20 cellular contexts compared by ENCODE assay signal in genomic region chr10:6236349-6237188, GRCh38. TPM values are rescaled to one million over a fixed set of nuclear protein-coding genes. Genes with fewer than 3 reads are reported as not detected.
DNase-seq lines count a peak whose midpoint lies in the region; ATAC-seq and TF ChIP-seq lines count a peak whose summit lies in the region.
"Had no signal": no experiment of that assay in that cellular context is flagged by ENCODE, and none has a peak within 500 bp of the region (broad histone marks: within the 10 kb centered on the region; RNA-seq: fewer than 3 reads in every experiment).

No MANE protein-coding gene starts in this region.

- H3K27me3 ChIP-seq in ascending aorta (no peaks in the 10 kb centered on the region), mammary epithelial cell (ENCODE audit: insufficient read depth, low read length) (no peaks in the 10 kb centered on the region)
- H3K27me3 ChIP-seq: heart left ventricle, tibial nerve had no signal

- H4K20me1 ChIP-seq in mammary epithelial cell (ENCODE audit: insufficient read depth, low read length) = no peaks in the 10 kb centered on the region

- H3K27ac ChIP-seq in ascending aorta (peak overlapping the region in 1 of 2 donors; percentile 14), mammary epithelial cell (ENCODE audit: insufficient read depth, low read depth, low read length) (no peak overlapping the region)
- H3K27ac ChIP-seq: heart left ventricle, KMS-11, tibial nerve had no signal

- 75% methylated on average over 27 of the region's 37 CpGs for WGBS in mammary epithelial cell (ENCODE audit: low coverage, missing lambda C conversion rate)

- CTCF ChIA-PET in mammary epithelial cell (lab: Charles Lee; ENCODE audit: low non-redundant PET) = no interaction called here

- H3K9ac ChIP-seq in mammary epithelial cell (ENCODE audit: insufficient read depth, low read length) = no peak overlapping the region
- H3K9ac ChIP-seq: KMS-11 had no signal

- H3K36me3 ChIP-seq in ascending aorta (peaks cover 42 to 56% of the 10 kb centered on the region in 2 donors), mammary epithelial cell (ENCODE audit: insufficient read depth, low read length) (peaks cover 12% of the 10 kb centered on the region)

- H3K9me3 Mint-ChIP-seq in T-helper 2 cell treated with Interferon-gamma antibody and Interleukin-4, amounts not matched to agents 5 μg/mL and 100 μg/mL, for 36 hours = peaks cover 4% of the 10 kb centered on the region
- H3K9me3 Mint-ChIP-seq in CD14-positive monocyte (no peaks in the 10 kb centered on the region), brain (peaks cover 0 to 9% (median 3%) of the 10 kb centered on the region in 5 experiments), osteocyte (ENCODE audit: unreplicated experiment) (no peaks in the 10 kb centered on the region)

- BruUV-seq in mammary epithelial cell (replicated peaks; lab: Mats Ljungman, UMichigan) = no TSS peak

- peaks cover 19% of the 10 kb centered on the region for H3K4me1 Mint-ChIP-seq in T-helper 2 cell treated with Interferon-gamma antibody and Interleukin-4, amounts not matched to agents 5 μg/mL and 100 μg/mL, for 36 hours (ENCODE audit: low read depth)
- H3K4me1 Mint-ChIP-seq in CD14-positive monocyte (peaks cover 18% of the 10 kb centered on the region), brain (no peaks in the 10 kb centered on the region), osteocyte (ENCODE audit: unreplicated experiment) (peaks cover 35% of the 10 kb centered on the region)

- TF ChIP-seq CTCF in CD14-positive monocyte (IDR thresholded peaks at IDR 0.05) = no peak
- no peak for TF ChIP-seq CTCF in brain (conservative IDR thresholded peaks at IDR 0.05)
- TF ChIP-seq CTCF in osteocyte (IDR thresholded peaks at IDR 0.05) = no peak
- TF ChIP-seq CTCF in ascending aorta (IDR thresholded peaks at IDR 0.05) = no peak
- TF ChIP-seq CTCF in mammary epithelial cell (conservative IDR thresholded peaks at IDR 0.05 in 1 of 2, IDR thresholded peaks at IDR 0.05 in 1 of 2; ENCODE audit: extremely low read depth in 1 of 2, insufficient read depth in 1 of 2, low read depth in 1 of 2, low read length in 2 of 2) = no peak

- no peaks in the 10 kb centered on the region for H3K27me3 Mint-ChIP-seq in T-helper 2 cell treated with Interferon-gamma antibody and Interleukin-4, amounts not matched to agents 5 μg/mL and 100 μg/mL, for 36 hours (ENCODE audit: low read depth)
- H3K27me3 Mint-ChIP-seq in CD14-positive monocyte (ENCODE audit: low read depth in 3 of 3) (peaks cover 0 to 2% (median 0%) of the 10 kb centered on the region in 3 donors), brain (no peaks in the 10 kb centered on the region), osteocyte (ENCODE audit: unreplicated experiment) (no peaks in the 10 kb centered on the region)
- H3K27me3 Mint-ChIP-seq: naive thymus-derived CD8-positive, alpha-beta T cell had no signal

- no peak for DNase-seq in T-helper 2 cell treated with Interferon-gamma antibody and Interleukin-4, amounts not matched to agents 5 μg/mL and 100 μg/mL, for 36 hours (ENCODE audit: low spot score)
- DNase-seq in T-helper 2 cell (no peak), CD14-positive monocyte (ENCODE audit: low spot score) (no peak), osteocyte (ENCODE audit: extremely low spot score, unreplicated experiment) (no peak), ascending aorta (ENCODE audit: low spot score in 2 of 2) (no peak), mammary epithelial cell (no peak)
- DNase-seq: 8988T; activated CD4-positive, CD25-positive, alpha-beta regulatory T cell; effector memory CD4-positive, alpha-beta T cell; GDM1; heart left ventricle; naive thymus-derived CD8-positive, alpha-beta T cell; NCI-H1048; OCI-M1; SIG-M5 had no signal

- no peak for ATAC-seq in HG03521 (IDR thresholded peaks at IDR 0.05; ENCODE audit: unreplicated experiment)
- ATAC-seq: HCT116; heart left ventricle; naive thymus-derived CD8-positive, alpha-beta T cell had no signal

- peaks cover 56% of the 10 kb centered on the region for H3K36me3 Mint-ChIP-seq in T-helper 2 cell treated with Interferon-gamma antibody and Interleukin-4, amounts not matched to agents 5 μg/mL and 100 μg/mL, for 36 hours (ENCODE audit: low read depth)
- H3K36me3 Mint-ChIP-seq in CD14-positive monocyte (peaks cover 59 to 68% of the 10 kb centered on the region in 2 donors), brain (peaks cover 91% of the 10 kb centered on the region), osteocyte (ENCODE audit: unreplicated experiment) (peaks cover 31% of the 10 kb centered on the region)

- in situ Hi-C loops in mammary epithelial cell (cut with MboI; ENCODE audit: low sequenced_read_pairs in 2 of 2) = no loop called here

- no peak overlapping the region for H3K4me3 ChIP-seq in ascending aorta
- H3K4me3 ChIP-seq in mammary epithelial cell (replicated peaks in 1 of 3; ENCODE audit: insufficient read depth in 1 of 3, low read depth in 2 of 3, low read length in 3 of 3) = no peak overlapping the region
- H3K4me3 ChIP-seq: heart left ventricle, tibial nerve had no signal

- H3K9me3 ChIP-seq in ascending aorta = no peaks in the 10 kb centered on the region
- no peaks in the 10 kb centered on the region for H3K9me3 ChIP-seq in mammary epithelial cell (replicated peaks; ENCODE audit: insufficient read depth, low read length)
- H3K9me3 ChIP-seq: tibial nerve had no signal

- H3K4me1 ChIP-seq in ascending aorta (no peaks in the 10 kb centered on the region), mammary epithelial cell (ENCODE audit: insufficient read depth, low read length) (peaks cover 20% of the 10 kb centered on the region)
- H3K4me1 ChIP-seq: tibial nerve had no signal

- no peak overlapping the region for H3K4me2 ChIP-seq in mammary epithelial cell (ENCODE audit: insufficient read depth, low read depth, low read length)
- H3K4me2 ChIP-seq: KMS-11 had no signal

- no peaks in the 10 kb centered on the region for H3K79me2 ChIP-seq in mammary epithelial cell (ENCODE audit: insufficient read depth, low read length)

- no peak overlapping the region for H2AFZ ChIP-seq in mammary epithelial cell (ENCODE audit: low read depth, low read length)

- H3K4me3 Mint-ChIP-seq in T-helper 2 cell treated with Interferon-gamma antibody and Interleukin-4, amounts not matched to agents 5 μg/mL and 100 μg/mL, for 36 hours = no peak overlapping the region
- H3K4me3 Mint-ChIP-seq in CD14-positive monocyte (no peak overlapping the region), brain (no peak overlapping the region), osteocyte (ENCODE audit: unreplicated experiment) (no peak overlapping the region)
- H3K4me3 Mint-ChIP-seq: naive thymus-derived CD8-positive, alpha-beta T cell had no signal

- intact Hi-C loops in CD14-positive monocyte (cut with micrococcal nuclease) = loop anchor here in 1 of 2 donors (5.0 to 10.0 kb wide), 2 partner anchors 36 to 168 kb away; no protein-coding TSS in a partner anchor
- intact Hi-C loops in ascending aorta (cut with DNase I) = no loop called here
- intact Hi-C loops in mammary epithelial cell (cut with micrococcal nuclease) = no loop called here

- dilution Hi-C loops in mammary epithelial cell (cut with HindIII; ENCODE audit: low sequenced_read_pairs) = loop anchor here (5.0 kb wide), 1 partner anchor 61 kb away; no protein-coding TSS in a partner anchor

- H3K27ac Mint-ChIP-seq in T-helper 2 cell treated with Interferon-gamma antibody and Interleukin-4, amounts not matched to agents 5 μg/mL and 100 μg/mL, for 36 hours = peak overlapping the region; percentile 34
- peak overlapping the region in 4 of 7 donors; percentile 12 to 57 (median 31) for H3K27ac Mint-ChIP-seq in CD14-positive monocyte
- H3K27ac Mint-ChIP-seq in brain = peak overlapping the region in 3 of 5 experiments; percentile 3 to 80 (median 51)
- peak overlapping the region; percentile 44 for H3K27ac Mint-ChIP-seq in osteocyte (ENCODE audit: unreplicated experiment)

RNA-seq across cellular contexts. Expression of gene PFKFB3, which starts 33.8 kb away (rescaled TPM):
- 10 to 100 TPM; 12.2 to 15.8 TPM for polyA plus RNA-seq in CD14-positive monocyte
- 22.3 TPM for polyA plus RNA-seq in brain (ENCODE audit: insufficient read depth, low read depth, low replicate concordance)
- total RNA-seq in osteocyte = 34.2 and 37.9 TPM in 2 replicates
- 68.0 TPM for total RNA-seq in ascending aorta
- total RNA-seq in mammary epithelial cell = 10 to 100 TPM; 24.0 to 49.5 TPM
- 28.1 TPM for polyA plus RNA-seq in mammary epithelial cell
- polyA minus RNA-seq in mammary epithelial cell = 54.2 TPM
